ENCODE assay signal across 9 cellular contexts in genomic region chr1:246784621-246785535, GRCh38.
DNase-seq lines count a peak whose midpoint lies in the region; ATAC-seq and TF ChIP-seq lines count a peak whose summit lies in the region.
"Had no signal": no experiment of that assay in that cellular context is flagged by ENCODE, and none has a peak within 500 bp of the region (broad histone marks: within the 10 kb centered on the region; RNA-seq: fewer than 3 reads in every experiment).

No MANE protein-coding gene starts in this region.

- H3K36me3 Mint-ChIP-seq in T-helper 2 cell treated with Interferon-gamma antibody and Interleukin-4, amounts not matched to agents 5 μg/mL and 100 μg/mL, for 36 hours (ENCODE audit: low read depth), result no peaks in the 10 kb centered on the region

- H3K36me3 ChIP-seq in DND-41 (ENCODE audit: insufficient read depth, low read length), result peaks cover 7% of the 10 kb centered on the region; the same call in 1 of the 2 replicates
- peaks cover 8% of the 10 kb centered on the region for H3K36me3 ChIP-seq in MG63
- no peaks in the 10 kb centered on the region for H3K36me3 ChIP-seq in colonic mucosa
- peaks cover 0 to 7% of the 10 kb centered on the region in 2 donors for H3K36me3 ChIP-seq in gastrocnemius medialis

- H3K27ac ChIP-seq in DND-41 (ENCODE audit: low read length), result 0 out of 2 replicates have a peak overlapping the region, but pooled peaks have one; percentile 25
- H3K27ac ChIP-seq in colonic mucosa, result no peak overlapping the region
- peak overlapping the region in 1 of 4 donors; percentile 29 for H3K27ac ChIP-seq in gastrocnemius medialis
- H3K27ac ChIP-seq: epithelial cell of prostate had no signal

- H3K4me3 ChIP-seq in DND-41 (ENCODE audit: low read depth in 1 of 2, low read length in 2 of 2), result no peak overlapping the region
- H3K4me3 ChIP-seq in MG63, result no peak overlapping the region
- H3K4me3 ChIP-seq in colonic mucosa, result no peak overlapping the region
- peak overlapping the region in 2 of 4 donors; percentile 9 to 33 for H3K4me3 ChIP-seq in gastrocnemius medialis

- H3K79me2 ChIP-seq in DND-41 (ENCODE audit: insufficient read depth, low read length), result no peaks in the 10 kb centered on the region

- no peak overlapping the region for H3K4me2 ChIP-seq in DND-41 (ENCODE audit: insufficient read depth, low read length)

- no peak overlapping the region for H3K27ac Mint-ChIP-seq in T-helper 2 cell treated with Interferon-gamma antibody and Interleukin-4, amounts not matched to agents 5 μg/mL and 100 μg/mL, for 36 hours

- no peak overlapping the region for H2AFZ ChIP-seq in DND-41 (ENCODE audit: low read depth, low read length)

- H3K9ac ChIP-seq in DND-41 (ENCODE audit: low read depth, low read length) (no peak overlapping the region), colonic mucosa (ENCODE audit: low read depth in 2 of 2, low read length in 2 of 2) (no peak overlapping the region)

- H3K4me1 ChIP-seq in DND-41 (ENCODE audit: insufficient read depth, low read length) (peaks cover 41% of the 10 kb centered on the region), colonic mucosa (peaks cover 3% of the 10 kb centered on the region), gastrocnemius medialis (peaks cover 14 to 19% of the 10 kb centered on the region in 2 donors)

- no peaks in the 10 kb centered on the region for H3K27me3 ChIP-seq in DND-41 (ENCODE audit: insufficient read depth, low read length, poor library complexity)
- no peaks in the 10 kb centered on the region for H3K27me3 ChIP-seq in MG63
- no peaks in the 10 kb centered on the region for H3K27me3 ChIP-seq in colonic mucosa
- H3K27me3 ChIP-seq in gastrocnemius medialis, result peaks cover 8 to 19% (median 11%) of the 10 kb centered on the region in 3 donors

- H3K27me3 Mint-ChIP-seq in T-helper 2 cell treated with Interferon-gamma antibody and Interleukin-4, amounts not matched to agents 5 μg/mL and 100 μg/mL, for 36 hours (ENCODE audit: low read depth), result no peaks in the 10 kb centered on the region

- peaks cover 10% of the 10 kb centered on the region for H3K4me1 Mint-ChIP-seq in T-helper 2 cell treated with Interferon-gamma antibody and Interleukin-4, amounts not matched to agents 5 μg/mL and 100 μg/mL, for 36 hours (ENCODE audit: low read depth)

- TF ChIP-seq POLR2A in erythroblast (IDR thresholded peaks at IDR 0.05; ENCODE audit: low read length) (no peak), gastrocnemius medialis (IDR thresholded peaks at IDR 0.05) (no peak)

- DNase-seq in DND-41 (peak; percentile 48), hippocampal formation (lab: John Stamatoyannopoulos, UW) (peak; percentile 5 to 38), MG63 (no peak), colonic mucosa (no peak), erythroblast (lab: John Stamatoyannopoulos, UW) (no peak), gastrocnemius medialis (no peak)
- DNase-seq in T-helper 2 cell treated with Interferon-gamma antibody and Interleukin-4, amounts not matched to agents 5 μg/mL and 100 μg/mL, for 36 hours (ENCODE audit: low spot score), result no peak

- H3K9me3 Mint-ChIP-seq in T-helper 2 cell treated with Interferon-gamma antibody and Interleukin-4, amounts not matched to agents 5 μg/mL and 100 μg/mL, for 36 hours, result no peaks in the 10 kb centered on the region

- ATAC-seq in DND-41 (ENCODE audit: insufficient read depth, low read depth) (no peak), GM21619 (IDR thresholded peaks at IDR 0.05; ENCODE audit: unreplicated experiment) (peak; percentile 64), gastrocnemius medialis (no peak)

- H4K20me1 ChIP-seq in DND-41 (ENCODE audit: insufficient read depth, low read length), result peaks cover 6% of the 10 kb centered on the region; the same call in 1 of the 2 replicates

- TF ChIP-seq CTCF in DND-41 (IDR thresholded peaks at IDR 0.05; ENCODE audit: borderline replicate concordance, extremely low read depth, low read length, poor library complexity, severe bottlenecking) (no peak), colonic mucosa (IDR thresholded peaks at IDR 0.05) (no peak), gastrocnemius medialis (IDR thresholded peaks at IDR 0.05 in 4 of 5, conservative IDR thresholded peaks at IDR 0.05 in 1 of 5) (no peak)

- no peaks in the 10 kb centered on the region for H3K9me3 ChIP-seq in DND-41 (ENCODE audit: insufficient read depth, low read length, severe bottlenecking)
- no peaks in the 10 kb centered on the region; the same call in 1 of the 2 replicates for H3K9me3 ChIP-seq in MG63
- H3K9me3 ChIP-seq in colonic mucosa, result no peaks in the 10 kb centered on the region
- H3K9me3 ChIP-seq in gastrocnemius medialis, result no peaks in the 10 kb centered on the region

- H3K4me3 Mint-ChIP-seq in T-helper 2 cell treated with Interferon-gamma antibody and Interleukin-4, amounts not matched to agents 5 μg/mL and 100 μg/mL, for 36 hours, result peak overlapping the region; percentile 58

- intact Hi-C loops in colonic mucosa (cut with DNase I) (no loop called here), gastrocnemius medialis (cut with DNase I; ENCODE audit: low total_unique reads) (no loop called here)

- in situ Hi-C loops in gastrocnemius medialis (cut with MboI; ENCODE audit: low sequenced_read_pairs in 4 of 4), result no loop called here

Comparison
In these comparisons a context has a peak if more than half of its experiments do, and no peak if none do; other contexts are left out.
1. DNase-seq: peak in DND-41 (single experiment) and hippocampal formation (2 of 2); none in T-helper 2 cell treated with Interferon-gamma antibody and Interleukin-4, amounts not matched to agents 5 μg/mL and 100 μg/mL, for 36 hours (single experiment), MG63 (single experiment), colonic mucosa (single experiment), erythroblast (0 of 2) and gastrocnemius medialis (0 of 2).